Comparison of ENCODE assay signal across 1 cellular context in the genomic region with DNA sequence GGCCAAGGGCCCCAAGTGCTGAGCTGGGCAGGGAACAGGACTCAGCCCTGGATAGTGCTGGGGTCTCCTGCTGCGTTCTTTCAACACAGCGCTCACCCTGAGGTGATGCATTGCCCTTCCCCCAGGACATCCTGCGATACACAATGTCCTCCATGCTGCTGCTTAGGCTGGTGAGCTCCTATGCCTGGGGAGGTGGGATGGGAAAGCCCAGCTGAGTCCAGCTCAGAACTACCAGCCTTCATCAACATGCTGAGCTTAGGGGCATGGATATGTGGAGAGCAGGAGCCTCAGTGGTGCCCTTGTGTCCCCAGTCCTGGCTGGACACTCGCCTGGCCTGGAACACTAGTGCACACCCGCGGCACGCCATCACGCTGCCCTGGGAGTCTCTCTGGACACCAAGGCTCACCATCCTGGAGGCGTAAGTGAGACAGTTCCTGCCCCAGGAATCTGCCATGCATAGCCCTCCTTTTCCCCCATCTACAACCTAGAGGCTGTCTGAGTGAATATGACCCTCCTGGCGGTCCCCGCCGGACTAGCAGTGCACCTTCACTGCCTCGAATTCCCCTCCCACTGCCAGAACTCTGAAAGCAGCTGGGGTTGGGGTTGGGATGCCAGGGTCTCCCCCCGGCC.
TF ChIP-seq lines count a peak whose summit lies in the region.

No MANE protein-coding gene starts in this region.

TF ChIP-seq in HepG2, 621 proteins besides CTCF, POLR2A, EP300 and RAD21 (continued from another document):
- TF ChIP-seq, protein P1, sequence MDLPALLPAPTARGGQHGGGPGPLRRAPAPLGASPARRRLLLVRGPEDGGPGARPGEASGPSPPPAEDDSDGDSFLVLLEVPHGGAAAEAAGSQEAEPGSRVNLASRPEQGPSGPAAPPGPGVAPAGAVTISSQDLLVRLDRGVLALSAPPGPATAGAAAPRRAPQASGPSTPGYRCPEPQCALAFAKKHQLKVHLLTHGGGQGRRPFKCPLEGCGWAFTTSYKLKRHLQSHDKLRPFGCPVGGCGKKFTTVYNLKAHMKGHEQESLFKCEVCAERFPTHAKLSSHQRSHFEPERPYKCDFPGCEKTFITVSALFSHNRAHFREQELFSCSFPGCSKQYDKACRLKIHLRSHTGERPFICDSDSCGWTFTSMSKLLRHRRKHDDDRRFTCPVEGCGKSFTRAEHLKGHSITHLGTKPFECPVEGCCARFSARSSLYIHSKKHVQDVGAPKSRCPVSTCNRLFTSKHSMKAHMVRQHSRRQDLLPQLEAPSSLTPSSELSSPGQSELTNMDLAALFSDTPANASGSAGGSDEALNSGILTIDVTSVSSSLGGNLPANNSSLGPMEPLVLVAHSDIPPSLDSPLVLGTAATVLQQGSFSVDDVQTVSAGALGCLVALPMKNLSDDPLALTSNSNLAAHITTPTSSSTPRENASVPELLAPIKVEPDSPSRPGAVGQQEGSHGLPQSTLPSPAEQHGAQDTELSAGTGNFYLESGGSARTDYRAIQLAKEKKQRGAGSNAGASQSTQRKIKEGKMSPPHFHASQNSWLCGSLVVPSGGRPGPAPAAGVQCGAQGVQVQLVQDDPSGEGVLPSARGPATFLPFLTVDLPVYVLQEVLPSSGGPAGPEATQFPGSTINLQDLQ (CRISPR knock-in tag; IDR thresholded peaks at IDR 0.05) = no peak
- TF ChIP-seq, protein P2, sequence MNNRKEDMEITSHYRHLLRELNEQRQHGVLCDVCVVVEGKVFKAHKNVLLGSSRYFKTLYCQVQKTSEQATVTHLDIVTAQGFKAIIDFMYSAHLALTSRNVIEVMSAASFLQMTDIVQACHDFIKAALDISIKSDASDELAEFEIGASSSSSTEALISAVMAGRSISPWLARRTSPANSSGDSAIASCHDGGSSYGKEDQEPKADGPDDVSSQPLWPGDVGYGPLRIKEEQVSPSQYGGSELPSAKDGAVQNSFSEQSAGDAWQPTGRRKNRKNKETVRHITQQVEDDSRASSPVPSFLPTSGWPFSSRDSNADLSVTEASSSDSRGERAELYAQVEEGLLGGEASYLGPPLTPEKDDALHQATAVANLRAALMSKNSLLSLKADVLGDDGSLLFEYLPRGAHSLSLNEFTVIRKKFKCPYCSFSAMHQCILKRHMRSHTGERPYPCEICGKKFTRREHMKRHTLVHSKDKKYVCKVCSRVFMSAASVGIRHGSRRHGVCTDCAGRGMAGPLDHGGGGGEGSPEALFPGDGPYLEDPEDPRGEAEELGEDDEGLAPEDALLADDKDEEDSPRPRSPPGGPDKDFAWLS (CRISPR knock-in tag; IDR thresholded peaks at IDR 0.05; ENCODE audit: borderline replicate concordance) = no peak
- TF ChIP-seq REXO4 (CRISPR knock-in tag; IDR thresholded peaks at IDR 0.05; ENCODE audit: borderline replicate concordance) = no peak
- TF ChIP-seq, protein P3, sequence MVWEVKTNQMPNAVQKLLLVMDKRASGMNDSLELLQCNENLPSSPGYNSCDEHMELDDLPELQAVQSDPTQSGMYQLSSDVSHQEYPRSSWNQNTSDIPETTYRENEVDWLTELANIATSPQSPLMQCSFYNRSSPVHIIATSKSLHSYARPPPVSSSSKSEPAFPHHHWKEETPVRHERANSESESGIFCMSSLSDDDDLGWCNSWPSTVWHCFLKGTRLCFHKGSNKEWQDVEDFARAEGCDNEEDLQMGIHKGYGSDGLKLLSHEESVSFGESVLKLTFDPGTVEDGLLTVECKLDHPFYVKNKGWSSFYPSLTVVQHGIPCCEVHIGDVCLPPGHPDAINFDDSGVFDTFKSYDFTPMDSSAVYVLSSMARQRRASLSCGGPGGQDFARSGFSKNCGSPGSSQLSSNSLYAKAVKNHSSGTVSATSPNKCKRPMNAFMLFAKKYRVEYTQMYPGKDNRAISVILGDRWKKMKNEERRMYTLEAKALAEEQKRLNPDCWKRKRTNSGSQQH (CRISPR knock-in tag; IDR thresholded peaks at IDR 0.05; ENCODE audit: low read depth) = no peak
- TF ChIP-seq ZSCAN30 (CRISPR knock-in tag; IDR thresholded peaks at IDR 0.05) = no peak
- TF ChIP-seq MZF1 (CRISPR knock-in tag; IDR thresholded peaks at IDR 0.05; ENCODE audit: borderline replicate concordance) = 0 out of 2 replicates have a peak, but pooled peaks have one; percentile 31
- TF ChIP-seq RBM39 (IDR thresholded peaks at IDR 0.05; ENCODE audit: low read depth, low read length, poor library complexity, severe bottlenecking) = no peak
- TF ChIP-seq ZMAT3 (CRISPR knock-in tag; conservative IDR thresholded peaks at IDR 0.05) = no peak
- TF ChIP-seq, protein P4, sequence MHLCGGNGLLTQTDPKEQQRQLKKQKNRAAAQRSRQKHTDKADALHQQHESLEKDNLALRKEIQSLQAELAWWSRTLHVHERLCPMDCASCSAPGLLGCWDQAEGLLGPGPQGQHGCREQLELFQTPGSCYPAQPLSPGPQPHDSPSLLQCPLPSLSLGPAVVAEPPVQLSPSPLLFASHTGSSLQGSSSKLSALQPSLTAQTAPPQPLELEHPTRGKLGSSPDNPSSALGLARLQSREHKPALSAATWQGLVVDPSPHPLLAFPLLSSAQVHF (CRISPR knock-in tag; IDR thresholded peaks at IDR 0.05) = peak; percentile 79; the same call in 1 of the 2 replicates
- TF ChIP-seq, protein P5, sequence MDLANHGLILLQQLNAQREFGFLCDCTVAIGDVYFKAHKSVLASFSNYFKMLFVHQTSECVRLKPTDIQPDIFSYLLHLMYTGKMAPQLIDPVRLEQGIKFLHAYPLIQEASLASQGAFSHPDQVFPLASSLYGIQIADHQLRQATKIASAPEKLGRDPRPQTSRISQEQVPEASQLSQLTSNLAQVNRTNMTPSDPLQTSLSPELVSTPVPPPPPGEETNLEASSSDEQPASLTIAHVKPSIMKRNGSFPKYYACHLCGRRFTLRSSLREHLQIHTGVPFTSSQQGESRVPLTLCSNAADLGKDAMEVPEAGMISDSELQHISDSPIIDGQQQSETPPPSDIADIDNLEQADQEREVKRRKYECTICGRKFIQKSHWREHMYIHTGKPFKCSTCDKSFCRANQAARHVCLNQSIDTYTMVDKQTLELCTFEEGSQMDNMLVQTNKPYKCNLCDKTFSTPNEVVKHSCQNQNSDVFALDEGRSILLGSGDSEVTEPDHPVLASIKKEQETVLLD (CRISPR knock-in tag; IDR thresholded peaks at IDR 0.05; ENCODE audit: low read depth) = peak; percentile 55; the same call in 1 of the 2 replicates
